In the genomic region with DNA sequence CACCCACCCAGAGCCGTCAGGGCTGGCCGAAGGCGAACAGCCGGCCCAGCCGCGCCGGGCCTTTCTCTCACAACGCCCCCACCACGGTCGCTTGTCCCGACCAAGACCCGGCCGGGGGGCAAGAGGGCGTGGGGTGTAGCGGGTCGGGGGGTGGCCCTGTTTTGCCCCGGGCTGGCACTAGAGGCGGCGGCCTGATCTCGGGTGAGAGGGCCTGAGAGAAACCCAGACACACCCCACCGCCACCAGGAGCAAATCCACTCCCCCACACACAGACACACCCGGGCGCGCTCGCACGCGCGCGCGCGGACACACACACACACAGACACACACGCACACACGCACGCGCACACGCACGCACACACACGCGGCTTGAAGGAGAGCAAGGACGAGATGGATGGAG, we compare ENCODE assay signal across 8 cellular contexts.
DNase-seq lines count a peak whose midpoint lies in the region; ATAC-seq, FAIRE-seq and TF ChIP-seq lines count a peak whose summit lies in the region.
"Not testable (repeated sequence)": the region's sequence is repeated elsewhere in the genome, so short reads cannot be mapped to it uniquely, and the experiment has no call there.

No MANE protein-coding gene starts in this region.

- H3K27ac ChIP-seq in Panc1 (ENCODE audit: low read length); astrocyte (ENCODE audit: low read depth, low read length); mesendoderm (ENCODE audit: low read depth, low read length); urinary bladder (ENCODE audit: low read depth): not testable (repeated sequence)

- H3K27me3 ChIP-seq in Panc1 (ENCODE audit: control insufficient read depth, insufficient read depth, low read length); astrocyte (ENCODE audit: insufficient read depth, low read length); mesendoderm (ENCODE audit: insufficient read depth, low read length, poor library complexity): not testable (repeated sequence)

- H3K4me2 ChIP-seq in astrocyte (ENCODE audit: low read length), result peak overlapping the region; percentile 58
- H3K4me2 ChIP-seq in mesendoderm (ENCODE audit: low read length), result not testable (repeated sequence)

- H3K18ac ChIP-seq in mesendoderm (ENCODE audit: low read length), result not testable (repeated sequence)

- not testable (repeated sequence) for H3K36me3 Mint-ChIP-seq in activated CD4-positive, alpha-beta memory T cell treated with anti-CD3 and anti-CD28 coated beads, Interleukin-2, amount 10 ng/mL, durations not matched to agents 7 days and 5 days (ENCODE audit: low read depth); astrocyte (ENCODE audit: low read depth, unreplicated experiment)

- peak overlapping the region in 1 of 2 experiments; percentile 10; a peak in 1 of 4 replicates for H3K4me3 ChIP-seq in Panc1 (ENCODE audit: low read depth in 2 of 2, low read length in 2 of 2)
- H3K4me3 ChIP-seq in astrocyte (ENCODE audit: insufficient read depth, low read depth, low read length); mesendoderm (ENCODE audit: low read length): not testable (repeated sequence)
- H3K4me3 ChIP-seq in urinary bladder (ENCODE audit: low read depth, low read length), result peak overlapping the region; percentile 35

- not testable (repeated sequence) for H4K5ac ChIP-seq in mesendoderm (ENCODE audit: low read length)

- not testable (repeated sequence) for H3K9me3 Mint-ChIP-seq in activated CD4-positive, alpha-beta memory T cell treated with anti-CD3 and anti-CD28 coated beads, Interleukin-2, amount 10 ng/mL, durations not matched to agents 7 days and 5 days; astrocyte (ENCODE audit: unreplicated experiment)

- intact Hi-C loops in Panc1 (cut with micrococcal nuclease; ENCODE audit: unreplicated experiment); head of caudate nucleus (cut with DNase I): not testable (repeated sequence)

- DNase-seq in GF-D8 (lab: John Stamatoyannopoulos, UW) (peak; percentile 38), astrocyte (ENCODE audit: low read depth) (peak; percentile 9), head of caudate nucleus (peak in 41 of 42 donors; percentile 14 to 85 (median 55)), mesendoderm (peak; percentile 27)
- not testable (repeated sequence) for DNase-seq in Panc1 (ENCODE audit: low read depth, low spot score)
- DNase-seq in activated CD4-positive, alpha-beta memory T cell treated with anti-CD3 and anti-CD28 coated beads, Interleukin-2, amount 10 ng/mL, durations not matched to agents 7 days and 5 days, result peak; percentile 42
- DNase-seq in stimulated activated CD4-positive, alpha-beta T cell treated with anti-CD3 and anti-CD28 coated beads, Interleukin-12 subunit alpha, Interleukin-12 subunit beta, amount 100 ng/mL, for 4 hours, result peak; percentile 34

- H3K56ac ChIP-seq in mesendoderm (ENCODE audit: low read length), result not testable (repeated sequence)

- not testable (repeated sequence) for H3K36me3 ChIP-seq in Panc1 (ENCODE audit: control insufficient read depth, insufficient read depth, low read length); astrocyte (ENCODE audit: insufficient read depth, low read length); mesendoderm (ENCODE audit: control insufficient read depth, insufficient read depth, low read length); urinary bladder (ENCODE audit: insufficient read depth)

- H4K8ac ChIP-seq in mesendoderm (ENCODE audit: low read depth, low read length), result not testable (repeated sequence)

- not testable (repeated sequence) for FAIRE-seq in astrocyte (lab: Jason Lieb, UNC)

- WGBS in mesendoderm (ENCODE audit: extremely low coverage, insufficient coverage, low lambda C conversion rate), result no CpG with 5 or more reads among the region's 40 CpGs
- WGBS in urinary bladder, result 46% methylated on average over 32 of the region's 40 CpGs

- not testable (repeated sequence) for H3K4me3 Mint-ChIP-seq in activated CD4-positive, alpha-beta memory T cell treated with anti-CD3 and anti-CD28 coated beads, Interleukin-2, amount 10 ng/mL, durations not matched to agents 7 days and 5 days; astrocyte (ENCODE audit: unreplicated experiment)

- not testable (repeated sequence) for H2AK5ac ChIP-seq in mesendoderm (ENCODE audit: low read length)

- not testable (repeated sequence) for H4K20me1 ChIP-seq in astrocyte (ENCODE audit: insufficient read depth, low read length)

- not testable (repeated sequence) for H2AFZ ChIP-seq in astrocyte (ENCODE audit: low read depth, low read length)

- not testable (repeated sequence) for H3K27ac Mint-ChIP-seq in activated CD4-positive, alpha-beta memory T cell treated with anti-CD3 and anti-CD28 coated beads, Interleukin-2, amount 10 ng/mL, durations not matched to agents 7 days and 5 days; astrocyte (ENCODE audit: unreplicated experiment)

- H3K4me1 ChIP-seq in Panc1 (ENCODE audit: control insufficient read depth, insufficient read depth, low read length); astrocyte (ENCODE audit: insufficient read depth, low read length); mesendoderm (ENCODE audit: control insufficient read depth, low read depth, low read length); urinary bladder (ENCODE audit: insufficient read depth): not testable (repeated sequence)

- H3K4ac ChIP-seq in mesendoderm (ENCODE audit: low read depth, low read length), result not testable (repeated sequence)

- not testable (repeated sequence) for ATAC-seq in Panc1

- H3K27me3 Mint-ChIP-seq in activated CD4-positive, alpha-beta memory T cell treated with anti-CD3 and anti-CD28 coated beads, Interleukin-2, amount 10 ng/mL, durations not matched to agents 7 days and 5 days; astrocyte (ENCODE audit: low read depth, unreplicated experiment): not testable (repeated sequence)

- not testable (repeated sequence) for H3K9ac ChIP-seq in astrocyte (ENCODE audit: low read length); mesendoderm (ENCODE audit: low read length)

- H2BK5ac ChIP-seq in mesendoderm (ENCODE audit: low read length), result not testable (repeated sequence)

- BruUV-seq in Panc1 (replicated peaks; lab: Mats Ljungman, UMichigan), result TSS peak; percentile 97

- POLR2A ChIA-PET in Panc1 (lab: Charles Lee); activated CD4-positive, alpha-beta memory T cell treated with anti-CD3 and anti-CD28 coated beads, Interleukin-2, amount 10 ng/mL, durations not matched to agents 7 days and 5 days (lab: Charles Lee): not testable (repeated sequence)

- not testable (repeated sequence) for H3K9me3 ChIP-seq in Panc1 (ENCODE audit: control insufficient read depth, insufficient read depth, low read depth, low read length); astrocyte (ENCODE audit: insufficient read depth, low read depth, low read length)

- H3K4me1 Mint-ChIP-seq in activated CD4-positive, alpha-beta memory T cell treated with anti-CD3 and anti-CD28 coated beads, Interleukin-2, amount 10 ng/mL, durations not matched to agents 7 days and 5 days; astrocyte (ENCODE audit: low read depth, unreplicated experiment): not testable (repeated sequence)

- H3K79me1 ChIP-seq in mesendoderm (ENCODE audit: low read length), result not testable (repeated sequence)

- not testable (repeated sequence) for H2BK120ac ChIP-seq in mesendoderm (ENCODE audit: low read depth, low read length)

- TF ChIP-seq CTCF in Panc1 (IDR thresholded peaks at IDR 0.05); astrocyte (IDR thresholded peaks at IDR 0.05; ENCODE audit: insufficient read depth, low read depth, low read length): not testable (repeated sequence)

- H3K23ac ChIP-seq in mesendoderm (ENCODE audit: low read length), result not testable (repeated sequence)

- H2BK15ac ChIP-seq in mesendoderm (replicated peaks; ENCODE audit: low read depth), result not testable (repeated sequence)

- CTCF ChIA-PET in Panc1 (lab: Charles Lee); activated CD4-positive, alpha-beta memory T cell treated with anti-CD3 and anti-CD28 coated beads, Interleukin-2, amount 10 ng/mL, durations not matched to agents 7 days and 5 days (lab: Charles Lee): not testable (repeated sequence)

- H3K79me2 ChIP-seq in astrocyte (ENCODE audit: insufficient read depth, low read length); mesendoderm (ENCODE audit: control insufficient read depth, insufficient read depth, low read length): not testable (repeated sequence)

- in situ Hi-C loops in Panc1 (cut with HindIII; ENCODE audit: low pct_unique_long_range_greater_than_20kb, low sequenced_read_pairs), result not testable (repeated sequence)
